Comparison of ENCODE assay signal across 24 cellular contexts in the genomic region with DNA sequence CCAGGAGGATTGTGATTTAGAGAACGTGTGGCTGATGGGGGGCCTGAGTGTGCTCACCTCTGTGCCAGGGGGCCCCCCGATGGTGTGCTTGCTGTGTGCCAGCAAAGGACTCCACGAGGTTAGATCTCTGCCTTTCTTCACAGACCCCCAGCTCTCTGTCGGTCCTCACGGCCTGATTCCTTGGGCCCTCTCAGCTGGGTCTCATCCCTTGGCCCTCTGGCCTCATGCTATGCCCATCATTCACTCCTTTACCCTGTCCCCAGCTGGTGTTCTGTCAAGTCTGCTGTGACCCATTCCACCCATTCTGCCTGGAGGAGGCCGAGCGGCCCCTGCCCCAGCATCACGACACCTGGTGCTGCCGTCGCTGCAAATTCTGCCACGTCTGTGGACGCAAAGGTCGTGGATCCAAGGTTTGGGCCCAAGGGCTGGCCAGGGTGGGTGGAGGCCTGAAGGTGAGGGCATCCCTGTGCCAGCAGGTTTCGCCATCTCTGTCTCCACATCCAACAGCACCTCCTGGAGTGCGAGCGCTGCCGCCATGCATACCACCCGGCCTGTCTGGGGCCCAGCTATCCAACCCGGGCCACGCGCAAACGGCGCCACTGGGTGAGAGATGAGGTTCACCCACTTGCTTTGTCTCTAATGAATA. TPM values are rescaled to one million over a fixed set of nuclear protein-coding genes. Genes with fewer than 3 reads are reported as not detected.
DNase-seq lines count a peak whose midpoint lies in the region; ATAC-seq and TF ChIP-seq lines count a peak whose summit lies in the region.
"Had no signal": no experiment of that assay in that cellular context is flagged by ENCODE, and none has a peak within 500 bp of the region (broad histone marks: within the 10 kb centered on the region; RNA-seq: fewer than 3 reads in every experiment).

No MANE protein-coding gene starts in this region.

- no peak for TF ChIP-seq POLR2A in right lobe of liver (IDR thresholded peaks at IDR 0.05)

- H3K36me3 Mint-ChIP-seq in glutamatergic neuron (ENCODE audit: unreplicated experiment) = peaks cover under 1% of the 10 kb centered on the region

- peaks cover 4% of the 10 kb centered on the region for H3K27me3 Mint-ChIP-seq in glutamatergic neuron (ENCODE audit: unreplicated experiment)
- H3K27me3 Mint-ChIP-seq: CD4-positive, alpha-beta T cell; IgD-negative memory B cell had no signal

- WGBS in right lobe of liver (ENCODE audit: insufficient coverage, low coverage, low lambda C conversion rate, missing lambda C conversion rate) = 93% methylated on average over 3 of the region's 23 CpGs

- H3F3A ChIP-seq in MM.1S (ENCODE audit: insufficient read depth, low read length) = no peaks in the 10 kb centered on the region

- H2AFZ ChIP-seq in MM.1S (ENCODE audit: low read length) = no peak overlapping the region
- H2AFZ ChIP-seq: GM23248 had no signal

- DNase-seq in Right ventricle myocardium inferior (ENCODE audit: missing footprints) (peak; percentile 59), left ventricle myocardium superior (no peak), right lobe of liver (peak in 2 of 3 donors; percentile 16 to 40), MM.1S (no peak), glutamatergic neuron (no peak)
- DNase-seq: AML-193; CD4-positive, alpha-beta T cell; DMS53; GM23248; MV-4-11; NCI-H1105; NCI-H146; NCI-H1930; NCI-H2107; NCI-H524; NCI-H748 treated with DMSO at 0.1 percent for 48 hours; SJCRH30 had no signal

- TF ChIP-seq CTCF in HEK293 (tag by site-specific recombination; IDR thresholded peaks at IDR 0.05) = no peak
- TF ChIP-seq CTCF in right lobe of liver (IDR thresholded peaks at IDR 0.05) = no peak
- TF ChIP-seq CTCF in MM.1S (IDR thresholded peaks at IDR 0.05; ENCODE audit: low read length) = no peak
- TF ChIP-seq CTCF in glutamatergic neuron (IDR thresholded peaks at IDR 0.05; ENCODE audit: partially characterized antibody, unreplicated experiment) = no peak

- H3K4me3 ChIP-seq in HEK293 (ENCODE audit: low read depth, low read length) = no peak overlapping the region
- no peak overlapping the region for H3K4me3 ChIP-seq in right lobe of liver
- no peak overlapping the region for H3K4me3 ChIP-seq in MM.1S (ENCODE audit: low read length)
- H3K4me3 ChIP-seq: A549; BLaER1 treated with 17β-estradiol and CSF1 and Interleukin-3, amounts not matched to agents 10 nM and 100 nM; GM23248; HAP-1; SJCRH30 had no signal

- no peaks in the 10 kb centered on the region for H4K20me1 ChIP-seq in MM.1S (ENCODE audit: insufficient read depth, low read length)

- no peaks in the 10 kb centered on the region for H3K9me2 ChIP-seq in MM.1S (replicated peaks; ENCODE audit: insufficient read depth, low read length)

- CTCF ChIA-PET in HEK293 (lab: Yijun Ruan, JAX) = interaction anchor here (0.6 to 0.9 kb wide), 2 partner anchors 19 to 33 kb away, joined by 3 to 6 read pairs; no protein-coding TSS in a partner anchor

- intact Hi-C loops in Right ventricle myocardium inferior (cut with DNase I) = no loop called here
- intact Hi-C loops in left ventricle myocardium superior (cut with micrococcal nuclease) = no loop called here
- intact Hi-C loops in right lobe of liver (cut with DNase I) = no loop called here

- no peaks in the 10 kb centered on the region for H3K27me3 ChIP-seq in right lobe of liver
- H3K27me3 ChIP-seq in MM.1S (replicated peaks; ENCODE audit: insufficient read depth, low read length) = no peaks in the 10 kb centered on the region
- H3K27me3 ChIP-seq: BLaER1 treated with 17β-estradiol and CSF1 and Interleukin-3, amounts not matched to agents 10 nM and 100 nM; SJCRH30 had no signal

- H3K79me2 ChIP-seq in MM.1S (ENCODE audit: low read length) = peaks cover 18% of the 10 kb centered on the region

- H3K36me3 ChIP-seq in HEK293 (ENCODE audit: control insufficient read depth in 2 of 2, insufficient read depth in 1 of 2, low read length in 2 of 2) = peaks cover 98 to 100% of the 10 kb centered on the region in 2 experiments
- H3K36me3 ChIP-seq in right lobe of liver = peaks cover 11 to 90% (median 58%) of the 10 kb centered on the region in 4 donors
- H3K36me3 ChIP-seq in MM.1S (replicated peaks; ENCODE audit: insufficient read depth, low read length) = peaks cover 7% of the 10 kb centered on the region; the same call in 1 of the 2 replicates

- H3K9me3 Mint-ChIP-seq in glutamatergic neuron (ENCODE audit: unreplicated experiment) = peaks cover 9% of the 10 kb centered on the region
- H3K9me3 Mint-ChIP-seq: CD4-positive, alpha-beta T cell; IgD-negative memory B cell had no signal

- H3K9ac ChIP-seq in MM.1S (ENCODE audit: low read length) = no peak overlapping the region
- H3K9ac ChIP-seq: GM23248 had no signal

- H3K4me1 Mint-ChIP-seq in glutamatergic neuron (ENCODE audit: low read depth, unreplicated experiment) = no peaks in the 10 kb centered on the region

- POLR2A ChIA-PET in HEK293 (lab: Yijun Ruan, JAX) = interaction anchor here (1.7 to 13.6 kb wide), 2 partner anchors 12 to 23 kb away, joined by 6 to 204 read pairs; partner anchors contain the start of gene LIN37

- 0 out of 2 replicates have a peak overlapping the region, but pooled peaks have one; percentile 9 for H3K27ac ChIP-seq in HEK293 (ENCODE audit: extremely low read depth, low read depth, low read length)
- H3K27ac ChIP-seq in right lobe of liver = no peak overlapping the region
- H3K27ac ChIP-seq in MM.1S (ENCODE audit: low read length) = no peak overlapping the region
- H3K27ac ChIP-seq: A549; BLaER1 treated with 17β-estradiol and CSF1 and Interleukin-3, amounts not matched to agents 10 nM and 100 nM; GM23248; SJCRH30 had no signal

- no peak overlapping the region for H3K4me3 Mint-ChIP-seq in glutamatergic neuron (ENCODE audit: unreplicated experiment)
- H3K4me3 Mint-ChIP-seq: CD4-positive, alpha-beta T cell had no signal

- no peak overlapping the region for H3K27ac Mint-ChIP-seq in glutamatergic neuron (ENCODE audit: unreplicated experiment)
- H3K27ac Mint-ChIP-seq: CD4-positive, alpha-beta T cell had no signal

- no peak for ATAC-seq in Right ventricle myocardium inferior
- no peak for ATAC-seq in left ventricle myocardium superior
- no peak for ATAC-seq in right lobe of liver
- ATAC-seq in HG02870 (IDR thresholded peaks at IDR 0.05; ENCODE audit: unreplicated experiment) = no peak
- ATAC-seq: A549, SK-N-SH treated with all-trans-retinoic acid at 6 μM for 48 hours had no signal

- no peak overlapping the region for H3K4me2 ChIP-seq in MM.1S (ENCODE audit: low read depth, low read length)
- H3K4me2 ChIP-seq: A549; BLaER1 treated with 17β-estradiol and CSF1 and Interleukin-3, amounts not matched to agents 10 nM and 100 nM had no signal

- no peaks in the 10 kb centered on the region for H3K4me1 ChIP-seq in HEK293 (ENCODE audit: control insufficient read depth, insufficient read depth, low read length)
- H3K4me1 ChIP-seq in right lobe of liver = no peaks in the 10 kb centered on the region
- H3K4me1 ChIP-seq in MM.1S (ENCODE audit: low read length) = no peaks in the 10 kb centered on the region
- H3K4me1 ChIP-seq: A549; BLaER1 treated with 17β-estradiol and CSF1 and Interleukin-3, amounts not matched to agents 10 nM and 100 nM; HAP-1; SJCRH30 had no signal

- H3K9me3 ChIP-seq in HEK293 (ENCODE audit: control insufficient read depth, insufficient read depth, low read depth, low read length) (no peaks in the 10 kb centered on the region), right lobe of liver (no peaks in the 10 kb centered on the region), MM.1S (replicated peaks; ENCODE audit: insufficient read depth, low read length) (no peaks in the 10 kb centered on the region)
- H3K9me3 ChIP-seq: A549; BLaER1 treated with 17β-estradiol and CSF1 and Interleukin-3, amounts not matched to agents 10 nM and 100 nM; HAP-1; SJCRH30 had no signal

TF ChIP-seq in HEK293, 187 proteins besides CTCF, POLR2A, EP300 and RAD21 (continues in another document):
- TF ChIP-seq ZNF692 (tag by site-specific recombination; IDR thresholded peaks at IDR 0.05) (no peak), SCRT2 (tag by site-specific recombination; IDR thresholded peaks at IDR 0.05) (no peak)

RNA-seq across cellular contexts. Expression of gene KMT2B, which starts 7.5 kb away (rescaled TPM):
- total RNA-seq in Right ventricle myocardium inferior = 12.7 TPM
- total RNA-seq in left ventricle myocardium superior = 15.8 TPM
- 10 to 100 TPM; 10.5 to 23.1 (median 15.0) TPM for total RNA-seq in right lobe of liver
- total RNA-seq in glutamatergic neuron (ENCODE audit: unreplicated experiment) = 60.8 TPM

RNA-seq across cellular contexts. Expression of gene IGFLR1, which starts 16.9 kb away (rescaled TPM):
- 5.1 TPM for total RNA-seq in Right ventricle myocardium inferior
- 3.2 TPM for total RNA-seq in left ventricle myocardium superior
- total RNA-seq in right lobe of liver = 10 to 100 TPM; 16.3 to 58.9 (median 29.3) TPM
- total RNA-seq in glutamatergic neuron (ENCODE audit: unreplicated experiment) = 4.7 TPM

RNA-seq across cellular contexts. Expression of gene U2AF1L4, which starts 19.9 kb away (rescaled TPM):
- total RNA-seq in Right ventricle myocardium inferior (19.5 TPM), left ventricle myocardium superior (18.4 TPM), right lobe of liver (10 to 100 TPM; 11.3 to 19.9 (median 17.5) TPM), glutamatergic neuron (ENCODE audit: unreplicated experiment) (24.3 TPM)

RNA-seq across cellular contexts. Expression of gene PSENEN, which starts 20.1 kb away (rescaled TPM):
- 44.7 TPM for total RNA-seq in Right ventricle myocardium inferior
- total RNA-seq in left ventricle myocardium superior = 41.3 TPM
- total RNA-seq in right lobe of liver = 10 to 100 TPM; 24.2 to 42.9 (median 35.8) TPM
- 109 TPM for total RNA-seq in glutamatergic neuron (ENCODE audit: unreplicated experiment)

RNA-seq across cellular contexts. Expression of gene ZBTB32, which starts 21.0 kb away (rescaled TPM):
- total RNA-seq in Right ventricle myocardium inferior (not detected), left ventricle myocardium superior (not detected), right lobe of liver (under 1 TPM in 1 of 6 experiments, not detected in 5; 0.15 TPM), glutamatergic neuron (ENCODE audit: unreplicated experiment) (not detected)
- total RNA-seq: GM23248, SJCRH30 had no signal

Comparison
In these comparisons a context has a peak if more than half of its experiments do, and no peak if none do; other contexts are left out.
1. DNase-seq: peak in Right ventricle myocardium inferior (single experiment) and right lobe of liver (2 of 3); none in left ventricle myocardium superior (single experiment), MM.1S (single experiment) and glutamatergic neuron (single experiment).